28 cellular contexts compared by ENCODE assay signal in the genomic region with DNA sequence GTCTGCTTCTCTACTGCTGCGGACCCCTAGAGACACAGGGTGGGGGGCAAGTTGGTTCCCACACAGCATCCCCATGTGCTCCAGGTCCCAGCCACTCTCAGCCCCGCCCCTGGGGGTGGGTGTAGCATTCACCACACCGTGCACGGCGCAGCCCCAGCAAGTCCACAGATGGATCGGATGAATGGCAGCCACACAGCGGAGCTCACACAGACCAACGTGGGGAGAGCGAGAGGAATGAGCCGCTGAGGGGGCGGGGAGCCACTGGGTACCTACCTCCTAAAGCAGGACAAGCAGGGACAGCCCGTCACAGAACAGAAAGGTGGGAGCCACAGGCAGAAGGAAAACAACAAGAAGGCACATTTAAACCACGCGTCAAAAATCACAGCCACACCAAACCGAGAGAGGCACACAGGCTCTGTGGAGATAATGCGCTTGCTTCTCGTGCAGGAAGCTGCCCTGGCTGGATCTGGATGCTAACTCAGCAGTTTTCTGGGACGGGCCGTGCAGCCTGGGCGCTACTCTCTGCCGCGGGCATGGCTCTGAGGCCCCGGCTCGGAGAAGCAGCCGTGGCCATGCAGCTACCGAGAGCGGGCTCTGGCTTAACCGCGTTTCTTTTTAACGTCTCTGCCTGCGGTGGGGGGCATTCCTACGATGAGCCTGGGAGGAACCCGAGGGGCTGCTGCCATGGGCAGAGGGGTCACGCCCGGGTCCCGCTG.
DNase-seq lines count a peak whose midpoint lies in the region; ATAC-seq and TF ChIP-seq lines count a peak whose summit lies in the region.
"Had no signal": no experiment of that assay in that cellular context is flagged by ENCODE, and none has a peak within 500 bp of the region (broad histone marks: within the 10 kb centered on the region; RNA-seq: fewer than 3 reads in every experiment).

No MANE protein-coding gene starts in this region.

- no peak for DNase-seq in activated CD4-positive, alpha-beta T cell treated with anti-CD3 and anti-CD28 coated beads, Interleukin-2, amount 10 ng/mL, durations not matched to agents 7 days and 5 days
- no peak for DNase-seq in activated CD4-positive, alpha-beta T cell treated with anti-CD3 and anti-CD28 coated beads for 36 hours
- no peak for DNase-seq in effector memory CD8-positive, alpha-beta T cell
- peak; percentile 68 for DNase-seq in osteoblast (ENCODE audit: insufficient read length, low spot score, missing footprints)
- no peak for DNase-seq in body of pancreas
- DNase-seq in colonic mucosa: no peak
- DNase-seq: 8988T; activated CD4-positive, alpha-beta T cell treated with anti-CD3 and anti-CD28 coated beads, Interleukin-2, amount 10 ng/mL, durations not matched to agents 24 days and 14 days; activated effector memory CD4-positive, alpha-beta T cell treated with Interleukin-2 at 50 U/mL for 16 hours; caudate nucleus; gastrocnemius medialis; HCEC 1CT; hippocampal formation; NCI-H1436; NCI-H2107; NCI-H524; NK-92 treated with Interleukin-12 subunit alpha and Interleukin-12 subunit beta, amount 100 ng/mL, for 24 hours; nucleus accumbens; Peyer's patch; SJCRH30; T-helper 1 cell; trophoblast cell had no signal

- H3K36me3 ChIP-seq in OCI-LY3 (replicated peaks; ENCODE audit: low read depth, low read length) (no peaks in the 10 kb centered on the region), osteoblast (ENCODE audit: insufficient read depth, low read length) (peaks cover 30% of the 10 kb centered on the region), body of pancreas (replicated peaks in 1 of 2; ENCODE audit: insufficient read depth in 1 of 2, low read depth in 2 of 2) (no peaks in the 10 kb centered on the region), colonic mucosa (no peaks in the 10 kb centered on the region)

- no peaks in the 10 kb centered on the region for H3K9me3 ChIP-seq in OCI-LY3 (ENCODE audit: insufficient read depth, low read length)
- no peaks in the 10 kb centered on the region for H3K9me3 ChIP-seq in osteoblast (ENCODE audit: low read depth, low read length)
- H3K9me3 ChIP-seq in body of pancreas: no peaks in the 10 kb centered on the region
- no peaks in the 10 kb centered on the region for H3K9me3 ChIP-seq in colonic mucosa
- H3K9me3 ChIP-seq: esophagus muscularis mucosa, gastrocnemius medialis, Peyer's patch, SJCRH30 had no signal

- CTCF ChIA-PET in activated CD4-positive, alpha-beta T cell treated with anti-CD3 and anti-CD28 coated beads, Interleukin-2, amount 10 ng/mL, durations not matched to agents 7 days and 5 days (lab: Charles Lee): no interaction called here
- CTCF ChIA-PET in activated CD4-positive, alpha-beta T cell treated with anti-CD3 and anti-CD28 coated beads for 36 hours (lab: Charles Lee): no interaction called here

- intact Hi-C loops in activated CD4-positive, alpha-beta T cell treated with anti-CD3 and anti-CD28 coated beads for 36 hours (cut with DNase I, micrococcal nuclease): no loop called here
- intact Hi-C loops in body of pancreas (cut with DNase I): no loop called here
- intact Hi-C loops in colonic mucosa (cut with DNase I): no loop called here

- POLR2A ChIA-PET in activated CD4-positive, alpha-beta T cell treated with anti-CD3 and anti-CD28 coated beads, Interleukin-2, amount 10 ng/mL, durations not matched to agents 7 days and 5 days (lab: Charles Lee): no interaction called here
- POLR2A ChIA-PET in activated CD4-positive, alpha-beta T cell treated with anti-CD3 and anti-CD28 coated beads for 36 hours (lab: Charles Lee): no interaction called here

- H4K20me1 ChIP-seq in OCI-LY3 (ENCODE audit: insufficient read depth, low read length): no peaks in the 10 kb centered on the region
- H4K20me1 ChIP-seq in osteoblast (ENCODE audit: insufficient read depth, low read length): peaks cover 6% of the 10 kb centered on the region

- peak overlapping the region; percentile 71 for H3K4me2 ChIP-seq in OCI-LY3 (ENCODE audit: low read length)
- H3K4me2 ChIP-seq in osteoblast (ENCODE audit: insufficient read depth, low read length): no peak overlapping the region

- H3K79me2 ChIP-seq in OCI-LY3 (ENCODE audit: low read length) (no peaks in the 10 kb centered on the region), osteoblast (ENCODE audit: insufficient read depth, low read length) (no peaks in the 10 kb centered on the region)

- H3K4me3 ChIP-seq in OCI-LY3 (ENCODE audit: low read length): peak overlapping the region; percentile 74
- no peak overlapping the region for H3K4me3 ChIP-seq in osteoblast (ENCODE audit: insufficient read depth, low read length)
- H3K4me3 ChIP-seq in body of pancreas: no peak overlapping the region
- no peak overlapping the region for H3K4me3 ChIP-seq in colonic mucosa
- H3K4me3 ChIP-seq: gastrocnemius medialis, lung, Peyer's patch, SJCRH30 had no signal

- TF ChIP-seq CTCF in OCI-LY3 (IDR thresholded peaks at IDR 0.05; ENCODE audit: low read depth, low read length) (no peak), osteoblast (IDR thresholded peaks at IDR 0.05; ENCODE audit: extremely low read depth, low read depth, low read length) (no peak), body of pancreas (IDR thresholded peaks at IDR 0.05) (no peak), colonic mucosa (IDR thresholded peaks at IDR 0.05) (no peak)

- H3K9me3 Mint-ChIP-seq in activated CD4-positive, alpha-beta T cell treated with anti-CD3 and anti-CD28 coated beads, Interleukin-2, amount 10 ng/mL, durations not matched to agents 7 days and 5 days: no peaks in the 10 kb centered on the region
- no peaks in the 10 kb centered on the region for H3K9me3 Mint-ChIP-seq in activated CD4-positive, alpha-beta T cell treated with anti-CD3 and anti-CD28 coated beads for 36 hours (ENCODE audit: low read depth)
- no peaks in the 10 kb centered on the region for H3K9me3 Mint-ChIP-seq in effector memory CD8-positive, alpha-beta T cell
- H3K9me3 Mint-ChIP-seq: activated CD4-positive, alpha-beta T cell treated with anti-CD3 and anti-CD28 coated beads, Interleukin-2, amount 10 ng/mL, durations not matched to agents 24 days and 14 days; IgD-negative memory B cell had no signal

- H3K4me1 Mint-ChIP-seq in activated CD4-positive, alpha-beta T cell treated with anti-CD3 and anti-CD28 coated beads, Interleukin-2, amount 10 ng/mL, durations not matched to agents 7 days and 5 days: no peaks in the 10 kb centered on the region
- no peaks in the 10 kb centered on the region for H3K4me1 Mint-ChIP-seq in activated CD4-positive, alpha-beta T cell treated with anti-CD3 and anti-CD28 coated beads for 36 hours
- H3K4me1 Mint-ChIP-seq in effector memory CD8-positive, alpha-beta T cell (ENCODE audit: low read depth in 2 of 2): peaks cover 7 to 8% of the 10 kb centered on the region in 2 donors
- H3K4me1 Mint-ChIP-seq: activated CD4-positive, alpha-beta T cell treated with anti-CD3 and anti-CD28 coated beads, Interleukin-2, amount 10 ng/mL, durations not matched to agents 24 days and 14 days; IgD-negative memory B cell had no signal

- H3K27ac ChIP-seq in OCI-LY3 (ENCODE audit: low read length): no peak overlapping the region
- H3K27ac ChIP-seq in osteoblast (ENCODE audit: low read depth, low read length): no peak overlapping the region
- H3K27ac ChIP-seq in body of pancreas: no peak overlapping the region
- no peak overlapping the region for H3K27ac ChIP-seq in colonic mucosa
- H3K27ac ChIP-seq: esophagus muscularis mucosa, gastrocnemius medialis, Peyer's patch, SJCRH30 had no signal

- peak overlapping the region; percentile 43 for H3K4me3 Mint-ChIP-seq in activated CD4-positive, alpha-beta T cell treated with anti-CD3 and anti-CD28 coated beads, Interleukin-2, amount 10 ng/mL, durations not matched to agents 7 days and 5 days
- H3K4me3 Mint-ChIP-seq in activated CD4-positive, alpha-beta T cell treated with anti-CD3 and anti-CD28 coated beads for 36 hours: no peak overlapping the region
- peak overlapping the region in 1 of 2 donors; percentile 33 for H3K4me3 Mint-ChIP-seq in effector memory CD8-positive, alpha-beta T cell
- H3K4me3 Mint-ChIP-seq: activated CD4-positive, alpha-beta T cell treated with anti-CD3 and anti-CD28 coated beads, Interleukin-2, amount 10 ng/mL, durations not matched to agents 24 days and 14 days had no signal

- H3K27ac Mint-ChIP-seq in activated CD4-positive, alpha-beta T cell treated with anti-CD3 and anti-CD28 coated beads, Interleukin-2, amount 10 ng/mL, durations not matched to agents 7 days and 5 days: no peak overlapping the region
- H3K27ac Mint-ChIP-seq in activated CD4-positive, alpha-beta T cell treated with anti-CD3 and anti-CD28 coated beads for 36 hours: no peak overlapping the region
- H3K27ac Mint-ChIP-seq in effector memory CD8-positive, alpha-beta T cell: peak overlapping the region; percentile 29 to 33
- H3K27ac Mint-ChIP-seq: activated CD4-positive, alpha-beta T cell treated with anti-CD3 and anti-CD28 coated beads, Interleukin-2, amount 10 ng/mL, durations not matched to agents 24 days and 14 days; IgD-negative memory B cell had no signal

- WGBS in body of pancreas, 2 donors: 86 to 95% methylated on average over 27 to 36 of the region's 36 CpGs

- no peaks in the 10 kb centered on the region for H3K27me3 Mint-ChIP-seq in activated CD4-positive, alpha-beta T cell treated with anti-CD3 and anti-CD28 coated beads, Interleukin-2, amount 10 ng/mL, durations not matched to agents 7 days and 5 days
- no peaks in the 10 kb centered on the region for H3K27me3 Mint-ChIP-seq in activated CD4-positive, alpha-beta T cell treated with anti-CD3 and anti-CD28 coated beads for 36 hours
- H3K27me3 Mint-ChIP-seq in effector memory CD8-positive, alpha-beta T cell: no peaks in the 10 kb centered on the region
- H3K27me3 Mint-ChIP-seq: activated CD4-positive, alpha-beta T cell treated with anti-CD3 and anti-CD28 coated beads, Interleukin-2, amount 10 ng/mL, durations not matched to agents 24 days and 14 days; IgD-negative memory B cell had no signal

- no peaks in the 10 kb centered on the region for H3K36me3 Mint-ChIP-seq in activated CD4-positive, alpha-beta T cell treated with anti-CD3 and anti-CD28 coated beads, Interleukin-2, amount 10 ng/mL, durations not matched to agents 7 days and 5 days (ENCODE audit: low read depth)
- no peaks in the 10 kb centered on the region for H3K36me3 Mint-ChIP-seq in activated CD4-positive, alpha-beta T cell treated with anti-CD3 and anti-CD28 coated beads for 36 hours (ENCODE audit: low read depth)
- peaks cover 19% of the 10 kb centered on the region for H3K36me3 Mint-ChIP-seq in effector memory CD8-positive, alpha-beta T cell (ENCODE audit: insufficient read depth)

- TF ChIP-seq POLR2A in body of pancreas (IDR thresholded peaks at IDR 0.05): no peak

- H2AFZ ChIP-seq in OCI-LY3 (ENCODE audit: low read depth, low read length) (no peak overlapping the region; the same call in 1 of the 2 replicates), osteoblast (ENCODE audit: low read length) (no peak overlapping the region)

- H3K27me3 ChIP-seq in OCI-LY3 (ENCODE audit: low read depth, low read length) (no peaks in the 10 kb centered on the region), osteoblast (ENCODE audit: insufficient read depth, low read length) (no peaks in the 10 kb centered on the region), body of pancreas (no peaks in the 10 kb centered on the region), colonic mucosa (no peaks in the 10 kb centered on the region)
- H3K27me3 ChIP-seq: esophagus muscularis mucosa, gastrocnemius medialis, Peyer's patch, SJCRH30 had no signal

- H3K9ac ChIP-seq in OCI-LY3 (ENCODE audit: low read length): peak overlapping the region; percentile 38; the same call in 1 of the 2 replicates
- H3K9ac ChIP-seq in colonic mucosa (ENCODE audit: low read depth in 2 of 2, low read length in 2 of 2): no peak overlapping the region

- no peak for ATAC-seq in activated CD4-positive, alpha-beta T cell treated with anti-CD3 and anti-CD28 coated beads for 36 hours
- ATAC-seq in effector memory CD8-positive, alpha-beta T cell (replicated peaks): no peak
- ATAC-seq in body of pancreas (no peak), GM21786 (IDR thresholded peaks at IDR 0.05; ENCODE audit: unreplicated experiment) (no peak)
- ATAC-seq: gastrocnemius medialis, right cardiac atrium had no signal

- H3K4me1 ChIP-seq in OCI-LY3 (ENCODE audit: low read length) (no peaks in the 10 kb centered on the region), osteoblast (ENCODE audit: insufficient read depth, low read length) (no peaks in the 10 kb centered on the region), body of pancreas (no peaks in the 10 kb centered on the region), colonic mucosa (no peaks in the 10 kb centered on the region)
- H3K4me1 ChIP-seq: Peyer's patch, SJCRH30 had no signal

Comparison
In these comparisons a context has a peak if more than half of its experiments do, and no peak if none do; other contexts are left out.
1. H3K27ac Mint-ChIP-seq: peak in effector memory CD8-positive, alpha-beta T cell (2 of 2); none in activated CD4-positive, alpha-beta T cell treated with anti-CD3 and anti-CD28 coated beads, Interleukin-2, amount 10 ng/mL, durations not matched to agents 7 days and 5 days (single experiment) and activated CD4-positive, alpha-beta T cell treated with anti-CD3 and anti-CD28 coated beads for 36 hours (single experiment).